Comparison of ENCODE assay signal across 27 cellular contexts in the genomic region with DNA sequence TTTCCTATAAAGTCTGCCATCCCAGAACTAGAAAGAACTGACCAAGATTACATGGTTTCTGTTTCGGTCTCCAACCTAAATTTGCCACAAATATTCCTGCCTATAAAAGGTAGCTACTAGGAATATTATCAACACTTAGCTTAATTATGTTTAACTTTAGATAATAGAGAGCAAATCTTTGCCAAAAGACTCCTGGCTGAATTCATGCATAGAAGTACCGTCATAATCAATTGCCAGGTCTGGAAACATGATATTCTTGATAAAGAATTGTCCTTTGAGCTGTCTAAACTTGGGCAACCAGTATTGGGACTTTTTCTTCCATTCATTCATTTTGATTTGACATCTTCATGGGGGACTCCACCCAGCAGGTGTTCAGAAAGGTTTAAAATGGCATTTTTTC. TPM values are rescaled to one million over a fixed set of nuclear protein-coding genes. Genes with fewer than 3 reads are reported as not detected.
"Had no signal": no experiment of that assay in that cellular context is flagged by ENCODE, and none has a peak within 500 bp of the region (broad histone marks: within the 10 kb centered on the region; RNA-seq: fewer than 3 reads in every experiment).

No MANE protein-coding gene starts in this region.

- DNase-seq: activated CD4-positive, alpha-beta memory T cell treated with anti-CD3 and anti-CD28 coated beads, Interleukin-2, amount 10 ng/mL, durations not matched to agents 7 days and 5 days; activated CD4-positive, alpha-beta T cell treated with anti-CD3 and anti-CD28 coated beads for 36 hours; activated CD4-positive, alpha-beta T cell treated with anti-CD3 and anti-CD28 coated beads, Interleukin-2, amount 50 U/mL, for 1 hour; activated gamma-delta T cell treated with Interleukin-2 at 50 U/mL for 16 hours; activated naive CD4-positive, alpha-beta T cell treated with anti-CD3 and anti-CD28 coated beads, Interleukin-2, amount 10 ng/mL, durations not matched to agents 7 days and 5 days; activated naive CD8-positive, alpha-beta T cell treated with anti-CD3 and anti-CD28 coated beads for 36 hours; activated T-cell treated with anti-CD3 and anti-CD28 coated beads for 4 hours; activated T-cell treated with anti-CD3 and anti-CD28 coated beads, Interleukin-2, amount 50 U/mL, for 72 hours; Kasumi-1; KBM-7; NCI-H1048; NCI-H1417 treated with DMSO at 0.1 percent for 48 hours; NCI-H1694; NCI-H2081; NCI-H2227 treated with DMSO at 0.1 percent for 48 hours; NCI-H446 treated with DMSO at 0.1 percent for 48 hours; NCI-H524 treated with DMSO at 0.1 percent for 48 hours; NCI-H748 treated with DMSO at 0.1 percent for 48 hours; T-cell; T-helper 2 cell; T1000; WERI-Rb-1 had no signal

- H3K36me3 Mint-ChIP-seq: activated naive CD4-positive, alpha-beta T cell treated with anti-CD3 and anti-CD28 coated beads, Interleukin-2, amount 10 ng/mL, durations not matched to agents 7 days and 5 days; activated naive CD8-positive, alpha-beta T cell treated with anti-CD3 and anti-CD28 coated beads for 36 hours; T-cell had no signal

- FAIRE-seq: TTC549 had no signal

- H3K4me3 Mint-ChIP-seq: activated CD4-positive, alpha-beta memory T cell treated with anti-CD3 and anti-CD28 coated beads, Interleukin-2, amount 10 ng/mL, durations not matched to agents 7 days and 5 days; activated CD4-positive, alpha-beta T cell treated with anti-CD3 and anti-CD28 coated beads for 36 hours; activated naive CD4-positive, alpha-beta T cell treated with anti-CD3 and anti-CD28 coated beads, Interleukin-2, amount 10 ng/mL, durations not matched to agents 7 days and 5 days; activated naive CD8-positive, alpha-beta T cell treated with anti-CD3 and anti-CD28 coated beads for 36 hours; activated T-cell treated with anti-CD3 and anti-CD28 coated beads, Interleukin-2, amount 50 U/mL, for 72 hours; T-cell had no signal

- H3K4me1 Mint-ChIP-seq: activated CD4-positive, alpha-beta memory T cell treated with anti-CD3 and anti-CD28 coated beads, Interleukin-2, amount 10 ng/mL, durations not matched to agents 7 days and 5 days; activated CD4-positive, alpha-beta T cell treated with anti-CD3 and anti-CD28 coated beads for 36 hours; activated naive CD4-positive, alpha-beta T cell treated with anti-CD3 and anti-CD28 coated beads, Interleukin-2, amount 10 ng/mL, durations not matched to agents 7 days and 5 days; activated naive CD8-positive, alpha-beta T cell treated with anti-CD3 and anti-CD28 coated beads for 36 hours; T-cell had no signal

- H3K36me3 ChIP-seq: WERI-Rb-1 had no signal

- H3K4me3 ChIP-seq: SK-N-MC had no signal

- H3K27ac ChIP-seq: SK-N-MC, WERI-Rb-1 had no signal

- H3K9me3 Mint-ChIP-seq: activated CD4-positive, alpha-beta memory T cell treated with anti-CD3 and anti-CD28 coated beads, Interleukin-2, amount 10 ng/mL, durations not matched to agents 7 days and 5 days; activated naive CD4-positive, alpha-beta T cell treated with anti-CD3 and anti-CD28 coated beads, Interleukin-2, amount 10 ng/mL, durations not matched to agents 7 days and 5 days; activated T-cell treated with anti-CD3 and anti-CD28 coated beads, Interleukin-2, amount 50 U/mL, for 72 hours; T-cell had no signal

- ATAC-seq: activated CD4-positive, alpha-beta T cell treated with anti-CD3 and anti-CD28 coated beads for 36 hours; activated T-cell treated with anti-CD3 and anti-CD28 coated beads, Interleukin-2, amount 50 U/mL, for 72 hours; T-cell had no signal

- H3K27ac Mint-ChIP-seq: activated CD4-positive, alpha-beta memory T cell treated with anti-CD3 and anti-CD28 coated beads, Interleukin-2, amount 10 ng/mL, durations not matched to agents 7 days and 5 days; activated CD4-positive, alpha-beta T cell treated with anti-CD3 and anti-CD28 coated beads for 36 hours; activated naive CD4-positive, alpha-beta T cell treated with anti-CD3 and anti-CD28 coated beads, Interleukin-2, amount 10 ng/mL, durations not matched to agents 7 days and 5 days; activated naive CD8-positive, alpha-beta T cell treated with anti-CD3 and anti-CD28 coated beads for 36 hours; activated T-cell treated with anti-CD3 and anti-CD28 coated beads, Interleukin-2, amount 50 U/mL, for 72 hours; activated T-helper 2 cell treated with anti-CD3 and anti-CD28 coated beads, Interferon-gamma antibody, Interleukin-2, Interleukin-4, amounts not matched to agents 10 μg/mL and 5 μg/mL and 100 μg/mL, durations not matched to agents 14 hours and 24 hours and 36 hours; T-cell had no signal

RNA-seq across cellular contexts. Expression of gene CALHM5, which starts 27.8 kb away (rescaled TPM):
- total RNA-seq: activated CD4-positive, alpha-beta memory T cell treated with anti-CD3 and anti-CD28 coated beads, Interleukin-2, amount 10 ng/mL, durations not matched to agents 7 days and 5 days; activated CD4-positive, alpha-beta T cell treated with anti-CD3 and anti-CD28 coated beads for 36 hours; activated CD8-positive, alpha-beta memory T cell treated with anti-CD3 and anti-CD28 coated beads for 36 hours; activated naive CD8-positive, alpha-beta T cell treated with anti-CD3 and anti-CD28 coated beads for 36 hours; activated T-cell treated with anti-CD3 and anti-CD28 coated beads, Interleukin-2, amount 50 U/mL, for 72 hours; activated T-helper 2 cell treated with anti-CD3 and anti-CD28 coated beads, Interferon-gamma antibody, Interleukin-2, Interleukin-4, amounts not matched to agents 10 μg/mL and 5 μg/mL and 100 μg/mL, durations not matched to agents 14 hours and 24 hours and 36 hours; OCI-LY7; T-cell had no signal
